Comparison of ENCODE assay signal across 28 cellular contexts in genomic region chr1:232438476-232438875, GRCh38.
A peak's percentile ranks its signal among the peaks of the same experiment; 100 is the strongest.
DNase-seq lines count a peak whose midpoint lies in the region; ATAC-seq, FAIRE-seq and TF ChIP-seq lines count a peak whose summit lies in the region.
"Had no signal": no experiment of that assay in that cellular context is flagged by ENCODE, and none has a peak within 500 bp of the region (broad histone marks: within the 10 kb centered on the region; RNA-seq: fewer than 3 reads in every experiment).

No MANE protein-coding gene starts in this region.

- DNase-seq in NCI-H2107 treated with DMSO at 0.1 percent for 48 hours (lab: John Stamatoyannopoulos, UW; ENCODE audit: unreplicated experiment), result peak; percentile 50
- DNase-seq in NCI-H2107 (lab: John Stamatoyannopoulos, UW), result no peak
- DNase-seq in NCI-H345 treated with DMSO at 0.1 percent for 48 hours (lab: John Stamatoyannopoulos, UW; ENCODE audit: unreplicated experiment), result peak; percentile 18
- no peak for DNase-seq in H1 (ENCODE audit: low read depth in 1 of 2, low spot score in 2 of 2)
- peak; percentile 61 for DNase-seq in pons (ENCODE audit: low spot score)
- DNase-seq in posterior cingulate gyrus, result no peak
- no peak for DNase-seq in HEK293T (ENCODE audit: extremely low spot score)
- DNase-seq: 8988T; activated CD4-positive, alpha-beta T cell treated with anti-CD3 and anti-CD28 coated beads for 4 hours; activated naive CD4-positive, alpha-beta T cell treated with Interleukin-2 at 50 U/mL for 16 hours; activated T-cell treated with anti-CD3 and anti-CD28 coated beads, Interleukin-2, amount 50 U/mL, for 72 hours; adrenal gland; cortex of kidney; DMS53; GDM1; kidney; lower lobe of right lung; mucosa of descending colon; NCI-H2029; NCI-H510A treated with DMSO at 0.1 percent for 48 hours; nephron progenitor cell; psoas muscle; SJCRH30; upper lobe of right lung had no signal

- no peaks in the 10 kb centered on the region for H3K27me3 ChIP-seq in H1 (replicated peaks in 1 of 4; ENCODE audit: control insufficient read depth in 3 of 4, extremely low read depth in 1 of 4, insufficient read depth in 3 of 4, low read length in 3 of 4)
- H3K27me3 ChIP-seq: adrenal gland, breast epithelium, SJCRH30, upper lobe of right lung had no signal

- H3K9ac ChIP-seq in H1 (replicated peaks in 1 of 4; ENCODE audit: extremely low read depth in 1 of 4, low read depth in 3 of 4, low read length in 3 of 4), result no peak overlapping the region

- CTCF ChIA-PET in H1 (lab: Charles Lee; ENCODE audit: partially characterized antibody), result interaction anchor here (0.8 to 1.5 kb wide), 5 partner anchors 10 to 456 kb away, joined by 3 to 5 read pairs (median 3); no protein-coding TSS in a partner anchor
- CTCF ChIA-PET in HEK293T (lab: Yijun Ruan, JAX), result no interaction called here

- H2BK5ac ChIP-seq in H1 (ENCODE audit: low read depth, low read length), result no peak overlapping the region

- no peak overlapping the region for H3K27ac ChIP-seq in H1 (ENCODE audit: low read depth, low read length)
- H3K27ac ChIP-seq: adrenal gland, lower lobe of right lung, psoas muscle, SJCRH30, upper lobe of right lung had no signal

- ATAC-seq in HG02840 (IDR thresholded peaks at IDR 0.05; ENCODE audit: low FRiP score, unreplicated experiment), result no peak
- ATAC-seq: activated T-cell treated with anti-CD3 and anti-CD28 coated beads, Interleukin-2, amount 50 U/mL, for 72 hours; lower lobe of right lung; mucosa of descending colon; psoas muscle had no signal

- H3K4me3 ChIP-seq in H1 (ENCODE audit: extremely low read depth in 1 of 4, insufficient read depth in 2 of 4, low read depth in 3 of 4, low read length in 4 of 4), result no peak overlapping the region
- H3K4me3 ChIP-seq: adrenal gland, breast epithelium, lower lobe of right lung, mucosa of descending colon, psoas muscle, SJCRH30, upper lobe of right lung had no signal

- no peak overlapping the region for H3K4ac ChIP-seq in H1 (replicated peaks; ENCODE audit: insufficient read length, low read depth, low read length)

- H2AFZ ChIP-seq in H1 (ENCODE audit: low read length), result no peak overlapping the region

- TF ChIP-seq EP300 in H1 (IDR thresholded peaks at IDR 0.05; ENCODE audit: borderline replicate concordance in 1 of 2, low read depth in 2 of 2, low read length in 2 of 2), result no peak

- no peak for TF ChIP-seq RAD21 in H1 (IDR thresholded peaks at IDR 0.05 in 1 of 2, conservative IDR thresholded peaks at IDR 0.05 in 1 of 2; ENCODE audit: low read depth in 2 of 2, low read length in 2 of 2)

- FAIRE-seq in H1 (lab: Jason Lieb, UNC), result no peak
- FAIRE-seq: endometrium, kidney, RCC 7860 had no signal

- H3K56ac ChIP-seq in H1 (replicated peaks; ENCODE audit: insufficient read length, low read depth, low read length), result no peak overlapping the region

- no peak for TF ChIP-seq POLR2A in H1 (IDR thresholded peaks at IDR 0.05; ENCODE audit: control extremely low read depth in 1 of 2, low read depth in 2 of 2, low read length in 2 of 2)

- H4K20me1 ChIP-seq in H1 (replicated peaks in 1 of 2; ENCODE audit: control insufficient read depth in 1 of 2, insufficient read depth in 2 of 2, low read length in 2 of 2), result peaks cover 0 to 1% of the 10 kb centered on the region in 2 experiments

- no peak overlapping the region for H4K5ac ChIP-seq in H1 (ENCODE audit: insufficient read length, low read depth, low read length)

- POLR2A ChIA-PET in H1 (lab: Charles Lee; ENCODE audit: partially characterized antibody) (interaction anchor here (0.7 kb wide), 1 partner anchor 309 kb away, joined by 3 read pairs; no protein-coding TSS in a partner anchor), HEK293T (lab: Yijun Ruan, JAX) (no interaction called here)

- H2BK20ac ChIP-seq in H1 (ENCODE audit: low read length), result no peak overlapping the region

- H3K4me2 ChIP-seq in H1 (ENCODE audit: insufficient read depth in 1 of 2, low read depth in 2 of 2, low read length in 2 of 2), result no peak overlapping the region

- no peak overlapping the region for H2BK120ac ChIP-seq in H1 (replicated peaks; ENCODE audit: low read depth, low read length)

- no peaks in the 10 kb centered on the region for H3K23me2 ChIP-seq in H1 (ENCODE audit: low read depth, low read length)

- peaks cover 3 to 11% (median 7%) of the 10 kb centered on the region in 4 experiments for H3K4me1 ChIP-seq in H1 (replicated peaks in 1 of 4; ENCODE audit: control insufficient read depth in 3 of 4, insufficient read depth in 4 of 4, low read length in 3 of 4)
- H3K4me1 ChIP-seq: breast epithelium, psoas muscle, SJCRH30, upper lobe of right lung had no signal

- H3K18ac ChIP-seq in H1 (ENCODE audit: extremely low read depth, low read length), result no peak overlapping the region

- H2BK15ac ChIP-seq in H1 (ENCODE audit: low read length), result no peak overlapping the region

- H3K14ac ChIP-seq in H1 (ENCODE audit: insufficient read length), result no peak overlapping the region

- H4K91ac ChIP-seq in H1 (replicated peaks; ENCODE audit: insufficient read length, low read length), result no peak overlapping the region

- no peak for TF ChIP-seq CTCF in H1 (IDR thresholded peaks at IDR 0.05; ENCODE audit: control extremely low read depth in 1 of 3, insufficient read depth in 1 of 3, low read depth in 1 of 3, low read length in 3 of 3)

- no peaks in the 10 kb centered on the region for H3K9me3 ChIP-seq in H1 (ENCODE audit: insufficient read depth in 2 of 2, low read depth in 1 of 2, low read length in 1 of 2)
- H3K9me3 ChIP-seq: adrenal gland, breast epithelium, lower lobe of right lung, mucosa of descending colon, psoas muscle, SJCRH30, upper lobe of right lung had no signal

- no peak overlapping the region for H2AK5ac ChIP-seq in H1 (ENCODE audit: low read depth, low read length)

- H3K23ac ChIP-seq in H1 (ENCODE audit: insufficient read length), result no peak overlapping the region

- H3K79me2 ChIP-seq in H1 (ENCODE audit: control insufficient read depth in 1 of 2, insufficient read depth in 2 of 2, low read length in 2 of 2), result no peaks in the 10 kb centered on the region

- no peaks in the 10 kb centered on the region for H3K36me3 ChIP-seq in H1 (ENCODE audit: control insufficient read depth in 2 of 4, insufficient read depth in 4 of 4, low read length in 3 of 4)
- H3K36me3 ChIP-seq: adrenal gland, breast epithelium, SJCRH30 had no signal

- no peak overlapping the region for H4K8ac ChIP-seq in H1 (ENCODE audit: extremely low read depth, insufficient read depth, low read length)

- no peaks in the 10 kb centered on the region for H3K79me1 ChIP-seq in H1 (ENCODE audit: low read depth, low read length)

- H2BK12ac ChIP-seq in H1 (ENCODE audit: low read depth, low read length), result no peak overlapping the region

- 66% methylated on average over 5 of the region's 5 CpGs; no CpG with 5 or more reads in 1 of the 2 experiments for WGBS in H1 (ENCODE audit: extremely low coverage in 1 of 2, insufficient coverage in 1 of 2, insufficient read length in 1 of 2, insufficient replicate concordance in 2 of 2, low coverage in 1 of 2, low lambda C conversion rate in 2 of 2, missing lambda C conversion rate in 1 of 2), 2 experiments

- intact Hi-C loops in posterior cingulate gyrus (cut with DNase I), result no loop called here

TF ChIP-seq in H1, 55 proteins besides CTCF, POLR2A, EP300 and RAD21:
- TF ChIP-seq SP2 (IDR thresholded peaks at IDR 0.05; ENCODE audit: low read length) (no peak), CREB1 (IDR thresholded peaks at IDR 0.05) (no peak), RBBP5 (IDR thresholded peaks at IDR 0.05; ENCODE audit: borderline replicate concordance, low read depth, low read length) (no peak), MAX (IDR thresholded peaks at IDR 0.05) (peak; percentile 83)

TF ChIP-seq in HEK293T, 16 proteins besides CTCF, POLR2A, EP300 and RAD21:
- TF ChIP-seq ELF4 (IDR thresholded peaks at IDR 0.05), result no peak

Comparison
In these comparisons a context has a peak if more than half of its experiments do, and no peak if none do; other contexts are left out.
1. DNase-seq: peak in NCI-H2107 treated with DMSO at 0.1 percent for 48 hours (single experiment), NCI-H345 treated with DMSO at 0.1 percent for 48 hours (single experiment) and pons (single experiment); none in NCI-H2107 (single experiment), H1 (0 of 2), posterior cingulate gyrus (0 of 10) and HEK293T (single experiment).